In genomic region chr19:7861619-7862412, GRCh38 we compare ENCODE assay signal across 12 cellular contexts. TPM values are rescaled to one million over a fixed set of nuclear protein-coding genes. Genes with fewer than 3 reads are reported as not detected.
DNase-seq lines count a peak whose midpoint lies in the region; ATAC-seq and FAIRE-seq lines count a peak whose summit lies in the region.
"Had no signal": no experiment of that assay in that cellular context is flagged by ENCODE, and none has a peak within 500 bp of the region (broad histone marks: within the 10 kb centered on the region; RNA-seq: fewer than 3 reads in every experiment).

No MANE protein-coding gene starts in this region.

- peaks cover 12% of the 10 kb centered on the region for H3K4me1 Mint-ChIP-seq in activated CD4-positive, alpha-beta T cell treated with anti-CD3 and anti-CD28 coated beads for 36 hours
- H3K4me1 Mint-ChIP-seq in activated naive CD8-positive, alpha-beta T cell treated with anti-CD3 and anti-CD28 coated beads for 36 hours = peaks cover 13% of the 10 kb centered on the region

- H3K27ac Mint-ChIP-seq in activated CD4-positive, alpha-beta T cell treated with anti-CD3 and anti-CD28 coated beads for 36 hours = no peak overlapping the region
- no peak overlapping the region for H3K27ac Mint-ChIP-seq in activated naive CD8-positive, alpha-beta T cell treated with anti-CD3 and anti-CD28 coated beads for 36 hours

- no peaks in the 10 kb centered on the region for H3K9me3 Mint-ChIP-seq in activated CD4-positive, alpha-beta T cell treated with anti-CD3 and anti-CD28 coated beads for 36 hours (ENCODE audit: low read depth)
- no peaks in the 10 kb centered on the region for H3K9me3 Mint-ChIP-seq in activated naive CD8-positive, alpha-beta T cell treated with anti-CD3 and anti-CD28 coated beads for 36 hours

- peak; percentile 13 for ATAC-seq in activated CD4-positive, alpha-beta T cell treated with anti-CD3 and anti-CD28 coated beads for 36 hours
- peak; percentile 2 for ATAC-seq in stimulated activated naive CD8-positive, alpha-beta T cell treated with anti-CD3 and anti-CD28 coated beads, Interleukin-15, Interleukin-2, amounts not matched to agents 100 U/mL and 50 U/mL, for 24 hours
- ATAC-seq in activated CD4-positive, CD25-positive, alpha-beta regulatory T cell treated with anti-CD3 and anti-CD28 coated beads, Interleukin-2, amount 50 U/mL, for 24 hours = no peak
- no peak for ATAC-seq in HG03457 (IDR thresholded peaks at IDR 0.05; ENCODE audit: unreplicated experiment)

- peak overlapping the region; percentile 15; the same call in 1 of the 2 replicates for H3K9ac ChIP-seq in iPS-20b (ENCODE audit: low read depth, low read length)

- intact Hi-C loops in activated CD4-positive, alpha-beta T cell treated with anti-CD3 and anti-CD28 coated beads for 36 hours (cut with DNase I, micrococcal nuclease) = loop anchor here in 1 of 2 experiments (1.0 kb wide), 4 partner anchors 8 to 58 kb away; partner anchors contain the start of gene SNAPC2

- no peaks in the 10 kb centered on the region for H3K36me3 ChIP-seq in iPS-20b (ENCODE audit: insufficient read depth, low read depth, low read length)
- H3K36me3 ChIP-seq: right atrium auricular region, transverse colon had no signal

- H3K36me3 Mint-ChIP-seq in activated CD4-positive, alpha-beta T cell treated with anti-CD3 and anti-CD28 coated beads for 36 hours (ENCODE audit: low read depth) = no peaks in the 10 kb centered on the region
- no peaks in the 10 kb centered on the region for H3K36me3 Mint-ChIP-seq in activated naive CD8-positive, alpha-beta T cell treated with anti-CD3 and anti-CD28 coated beads for 36 hours

- H3K4me3 ChIP-seq in iPS-20b (ENCODE audit: low read length) = peak overlapping the region; percentile 69; the same call in 1 of the 2 replicates

- peaks cover 12% of the 10 kb centered on the region for H3K4me1 ChIP-seq in iPS-20b (ENCODE audit: insufficient read depth, low read length)

- peak overlapping the region; percentile 40 for H3K4me3 Mint-ChIP-seq in activated CD4-positive, alpha-beta T cell treated with anti-CD3 and anti-CD28 coated beads for 36 hours
- peak overlapping the region; percentile 59 for H3K4me3 Mint-ChIP-seq in activated naive CD8-positive, alpha-beta T cell treated with anti-CD3 and anti-CD28 coated beads for 36 hours

- peaks cover 10% of the 10 kb centered on the region for H3K27me3 Mint-ChIP-seq in activated CD4-positive, alpha-beta T cell treated with anti-CD3 and anti-CD28 coated beads for 36 hours
- peaks cover 61% of the 10 kb centered on the region for H3K27me3 Mint-ChIP-seq in activated naive CD8-positive, alpha-beta T cell treated with anti-CD3 and anti-CD28 coated beads for 36 hours

- CTCF ChIA-PET in activated CD4-positive, alpha-beta T cell treated with anti-CD3 and anti-CD28 coated beads for 36 hours (lab: Charles Lee) = interaction anchor here (0.9 to 2.1 kb wide), 8 partner anchors 9 to 81 kb away, joined by 3 to 10 read pairs (median 5); partner anchors contain the start of genes SNAPC2 and TIMM44

- no peak overlapping the region for H3K27ac ChIP-seq in iPS-20b (ENCODE audit: low read length)
- H3K27ac ChIP-seq: right atrium auricular region, transverse colon had no signal

- H3K27me3 ChIP-seq in iPS-20b (ENCODE audit: insufficient read depth, low read length) = peaks cover 82% of the 10 kb centered on the region
- H3K27me3 ChIP-seq: right atrium auricular region had no signal

- DNase-seq in activated CD4-positive, alpha-beta T cell treated with anti-CD3 and anti-CD28 coated beads for 36 hours = no peak
- DNase-seq in activated CD4-positive, alpha-beta T cell treated with anti-CD3 and anti-CD28 coated beads for 1 hour = no peak
- DNase-seq in activated naive CD8-positive, alpha-beta T cell treated with anti-CD3 and anti-CD28 coated beads for 36 hours = no peak
- DNase-seq in stimulated activated naive CD8-positive, alpha-beta T cell treated with anti-CD3 and anti-CD28 coated beads, Interleukin-15, Interleukin-2, amounts not matched to agents 100 U/mL and 50 U/mL, for 24 hours = no peak
- DNase-seq in RCC 7860 (ENCODE audit: low spot score) = no peak
- DNase-seq: foreskin melanocyte, NCI-H2171 had no signal

- FAIRE-seq in RCC 7860 (lab: Jason Lieb, UNC) = no peak

- POLR2A ChIA-PET in activated CD4-positive, alpha-beta T cell treated with anti-CD3 and anti-CD28 coated beads for 36 hours (lab: Charles Lee) = no interaction called here

- no peaks in the 10 kb centered on the region for H3K9me3 ChIP-seq in iPS-20b (ENCODE audit: insufficient read depth, low read depth, low read length)
- H3K9me3 ChIP-seq: right atrium auricular region, transverse colon had no signal

RNA-seq across cellular contexts. Expression of gene PRR36, which starts 12.4 kb away (rescaled TPM):
- total RNA-seq in activated CD4-positive, alpha-beta T cell treated with anti-CD3 and anti-CD28 coated beads for 36 hours = under 1 TPM; 0.09 to 0.14 TPM
- under 1 TPM in 1 of 2 experiments, not detected in 1; 0.10 TPM for total RNA-seq in activated naive CD8-positive, alpha-beta T cell treated with anti-CD3 and anti-CD28 coated beads for 36 hours
- total RNA-seq: right atrium auricular region had no signal

RNA-seq across cellular contexts. Expression of gene LRRC8E, which starts 26.5 kb away (rescaled TPM):
- not detected for total RNA-seq in activated CD4-positive, alpha-beta T cell treated with anti-CD3 and anti-CD28 coated beads for 36 hours
- not detected for total RNA-seq in activated naive CD8-positive, alpha-beta T cell treated with anti-CD3 and anti-CD28 coated beads for 36 hours

RNA-seq across cellular contexts. Expression of gene EVI5L, which starts 31.8 kb away (rescaled TPM):
- total RNA-seq in activated CD4-positive, alpha-beta T cell treated with anti-CD3 and anti-CD28 coated beads for 36 hours = 1 to 10 TPM; 4.8 to 5.9 TPM
- total RNA-seq in activated naive CD8-positive, alpha-beta T cell treated with anti-CD3 and anti-CD28 coated beads for 36 hours = 1 to 10 TPM; 4.8 TPM

RNA-seq across cellular contexts. Expression of gene MAP2K7, which starts 41.9 kb away (rescaled TPM):
- 10 to 100 TPM; 32.2 to 33.7 TPM for total RNA-seq in activated CD4-positive, alpha-beta T cell treated with anti-CD3 and anti-CD28 coated beads for 36 hours
- 10 to 100 TPM; 31.8 to 32.4 TPM for total RNA-seq in activated naive CD8-positive, alpha-beta T cell treated with anti-CD3 and anti-CD28 coated beads for 36 hours

RNA-seq across cellular contexts. Expression of gene TGFBR3L, which starts 52.8 kb away (rescaled TPM):
- total RNA-seq in activated CD4-positive, alpha-beta T cell treated with anti-CD3 and anti-CD28 coated beads for 36 hours = 1 to 10 TPM; 2.6 to 3.2 TPM
- 1 to 10 TPM; 2.1 to 3.2 TPM for total RNA-seq in activated naive CD8-positive, alpha-beta T cell treated with anti-CD3 and anti-CD28 coated beads for 36 hours

Comparison
In these comparisons a context has a peak if more than half of its experiments do, and no peak if none do; other contexts are left out.
1. ATAC-seq: peak in activated CD4-positive, alpha-beta T cell treated with anti-CD3 and anti-CD28 coated beads for 36 hours (single experiment) and stimulated activated naive CD8-positive, alpha-beta T cell treated with anti-CD3 and anti-CD28 coated beads, Interleukin-15, Interleukin-2, amounts not matched to agents 100 U/mL and 50 U/mL, for 24 hours (single experiment); none in activated CD4-positive, CD25-positive, alpha-beta regulatory T cell treated with anti-CD3 and anti-CD28 coated beads, Interleukin-2, amount 50 U/mL, for 24 hours (0 of 2) and HG03457 (single experiment).